ENCODE assay signal across 2 cellular contexts in genomic region chr15:31302029-31302657, GRCh38.
TF ChIP-seq lines count a peak whose summit lies in the region.

No MANE protein-coding gene starts in this region.

TF ChIP-seq in HepG2, 621 proteins besides CTCF, POLR2A, EP300 and RAD21:
- TF ChIP-seq MLLT10 (CRISPR knock-in tag; IDR thresholded peaks at IDR 0.05) (no peak), ASH2L (IDR thresholded peaks at IDR 0.05; ENCODE audit: insufficient read length, low read depth, low read length) (no peak), SAFB2 (CRISPR knock-in tag; IDR thresholded peaks at IDR 0.05; ENCODE audit: borderline replicate concordance, low read depth) (no peak), SPEN (CRISPR knock-in tag; IDR thresholded peaks at IDR 0.05; ENCODE audit: low read depth) (no peak), MYC (CRISPR knock-in tag; IDR thresholded peaks at IDR 0.05; ENCODE audit: borderline replicate concordance) (no peak), TP53 (CRISPR knock-in tag; conservative IDR thresholded peaks at IDR 0.05) (no peak), ZBTB26 (CRISPR knock-in tag; IDR thresholded peaks at IDR 0.05; ENCODE audit: borderline replicate concordance) (no peak), PITX1 (CRISPR knock-in tag; IDR thresholded peaks at IDR 0.05) (no peak), ZUFSP (CRISPR knock-in tag; IDR thresholded peaks at IDR 0.05; ENCODE audit: borderline replicate concordance) (no peak), ZNF234 (CRISPR knock-in tag; conservative IDR thresholded peaks at IDR 0.05) (no peak), TCF7L2 (IDR thresholded peaks at IDR 0.05; ENCODE audit: low read depth, low read length) (no peak), POLR2AphosphoS5 (IDR thresholded peaks at IDR 0.05; ENCODE audit: low read depth, low read length) (no peak), SP5 (CRISPR knock-in tag; IDR thresholded peaks at IDR 0.05; ENCODE audit: borderline replicate concordance, low read depth) (no peak), RFX3 (CRISPR knock-in tag; IDR thresholded peaks at IDR 0.05) (no peak), ZNF567 (CRISPR knock-in tag; IDR thresholded peaks at IDR 0.05; ENCODE audit: borderline replicate concordance) (no peak), ZBTB42 (CRISPR knock-in tag; IDR thresholded peaks at IDR 0.05) (no peak), HIVEP1 (CRISPR knock-in tag; IDR thresholded peaks at IDR 0.05) (no peak), MZF1 (CRISPR knock-in tag; IDR thresholded peaks at IDR 0.05; ENCODE audit: borderline replicate concordance) (no peak)

TF ChIP-seq in WTC11, 78 proteins besides CTCF, POLR2A, EP300 and RAD21:
- TF ChIP-seq ZNF423 (CRISPR knock-in tag; IDR thresholded peaks at IDR 0.05) (no peak), ZNF263 (CRISPR knock-in tag; IDR thresholded peaks at IDR 0.05; ENCODE audit: low read depth) (no peak), JAZF1 (CRISPR knock-in tag; IDR thresholded peaks at IDR 0.05) (no peak), FOXJ3 (CRISPR knock-in tag; IDR thresholded peaks at IDR 0.05; ENCODE audit: borderline replicate concordance) (no peak), FOXP1 (CRISPR knock-in tag; IDR thresholded peaks at IDR 0.05; ENCODE audit: borderline replicate concordance) (no peak), OVOL2 (CRISPR knock-in tag; IDR thresholded peaks at IDR 0.05; ENCODE audit: borderline replicate concordance) (no peak), NFE2L1 (CRISPR knock-in tag; IDR thresholded peaks at IDR 0.05) (no peak)
- TF ChIP-seq, protein P1, sequence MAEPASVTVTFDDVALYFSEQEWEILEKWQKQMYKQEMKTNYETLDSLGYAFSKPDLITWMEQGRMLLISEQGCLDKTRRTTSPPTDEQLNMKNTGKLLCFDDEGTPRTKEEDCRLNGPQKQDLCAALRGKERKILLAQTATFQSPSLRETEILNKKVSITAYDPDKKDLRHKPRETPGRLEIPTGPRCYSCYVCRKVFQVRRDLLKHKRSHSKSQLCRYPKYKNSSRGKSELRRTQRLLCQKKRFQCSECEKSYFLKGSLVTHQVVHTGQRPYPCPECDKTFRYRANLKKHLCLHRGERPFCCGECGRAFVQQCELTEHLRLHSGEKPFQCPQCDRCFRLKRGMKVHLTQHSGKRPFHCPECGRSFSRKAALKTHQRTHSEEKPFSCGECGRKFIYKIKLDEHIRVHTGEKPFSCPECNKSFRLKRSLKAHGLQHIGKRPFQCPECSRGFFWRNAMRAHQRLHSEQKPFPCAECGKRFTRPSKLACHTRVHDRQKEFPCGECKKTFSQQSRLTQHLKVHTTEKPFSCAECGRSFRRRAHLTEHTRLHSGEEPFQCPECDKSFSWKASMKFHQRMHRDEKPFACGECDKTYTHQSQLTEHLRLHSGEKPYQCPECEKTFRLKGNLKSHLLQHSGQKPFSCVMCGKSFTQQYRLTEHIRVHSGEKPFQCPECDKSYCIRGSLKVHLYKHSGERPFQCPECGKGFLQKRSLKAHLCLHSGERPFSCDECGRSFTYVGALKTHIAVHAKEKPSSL (CRISPR knock-in tag; conservative IDR thresholded peaks at IDR 0.05): no peak
